In the genomic region with DNA sequence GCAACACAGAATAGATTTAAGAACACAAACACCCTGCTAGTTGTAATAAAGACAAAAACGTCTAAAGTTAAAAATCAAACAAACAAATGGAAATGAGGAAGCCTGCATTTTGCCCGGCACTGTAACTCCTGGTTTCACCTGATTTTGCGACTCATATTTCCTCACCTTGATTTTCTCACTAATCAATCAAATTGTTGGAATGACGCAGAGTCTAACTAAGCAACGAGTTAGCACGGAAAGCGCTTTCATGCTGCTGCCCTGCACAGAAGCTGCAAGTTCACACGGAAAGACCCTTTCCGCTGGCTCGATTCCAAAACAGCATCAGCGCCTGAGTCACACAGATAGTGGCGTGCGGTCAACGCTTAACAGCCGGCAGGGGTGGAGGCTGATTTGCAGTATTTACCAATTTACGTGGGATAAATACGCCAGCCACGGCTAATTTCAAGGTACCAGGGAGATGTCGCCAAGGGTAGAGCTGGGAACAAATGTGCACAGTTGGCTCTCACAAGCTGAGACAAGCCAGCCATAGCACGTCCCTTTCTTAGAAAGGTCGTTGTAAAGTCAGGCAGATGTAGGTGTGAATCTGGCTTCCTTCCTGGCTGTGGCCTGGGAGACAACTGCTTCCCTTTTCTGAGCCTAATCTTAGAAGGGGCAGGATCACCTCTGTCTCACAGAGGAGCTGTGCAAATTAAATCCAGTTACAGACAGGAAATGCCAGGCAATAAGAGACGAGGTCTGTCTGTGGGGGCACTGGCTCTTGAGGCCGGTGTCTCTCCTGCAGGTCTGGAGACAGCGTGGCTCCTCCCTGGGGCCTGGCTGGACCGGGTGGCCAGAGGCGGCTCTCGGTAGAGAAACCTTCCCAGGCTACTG, we compare ENCODE assay signal across 8 cellular contexts.
DNase-seq lines count a peak whose midpoint lies in the region; ATAC-seq lines count a peak whose summit lies in the region.

No MANE protein-coding gene starts in this region.

- no peaks in the 10 kb centered on the region for H3K9me3 Mint-ChIP-seq in T-helper 1 cell treated with Interleukin-12 subunit alpha and Interleukin-12 subunit beta and Interleukin-4 antibody, amounts not matched to agents 30 μg/mL and 1 μg/mL, for 36 hours

- peak overlapping the region; percentile 74 for H3K4me3 Mint-ChIP-seq in T-helper 1 cell treated with Interleukin-12 subunit alpha and Interleukin-12 subunit beta and Interleukin-4 antibody, amounts not matched to agents 30 μg/mL and 1 μg/mL, for 36 hours

- H3K36me3 Mint-ChIP-seq in T-helper 1 cell treated with Interleukin-12 subunit alpha and Interleukin-12 subunit beta and Interleukin-4 antibody, amounts not matched to agents 30 μg/mL and 1 μg/mL, for 36 hours (ENCODE audit: low read depth), result peaks cover 2% of the 10 kb centered on the region

- peaks cover 34% of the 10 kb centered on the region for H3K4me1 Mint-ChIP-seq in T-helper 1 cell treated with Interleukin-12 subunit alpha and Interleukin-12 subunit beta and Interleukin-4 antibody, amounts not matched to agents 30 μg/mL and 1 μg/mL, for 36 hours (ENCODE audit: low read depth)

- DNase-seq in AG20443 (ENCODE audit: low spot score) (peak; percentile 30), HUDEP-2 (lab: John Stamatoyannopoulos, UW; ENCODE audit: unreplicated experiment in 76 of 76) (peak in 75 of 76 experiments; percentile 13 to 91 (median 77)), amniotic epithelial cell (ENCODE audit: low read depth) (peak; percentile 68), kidney tubule cell (ENCODE audit: low spot score) (peak; percentile 82), H7 (no peak)
- peak; percentile 81 for DNase-seq in stimulated activated CD8-positive, alpha-beta memory T cell treated with anti-CD3 and anti-CD28 coated beads, Interleukin-12 subunit alpha, Interleukin-12 subunit beta, amount 100 ng/mL, for 1 hour (ENCODE audit: low read depth)

- H3K27ac Mint-ChIP-seq in T-helper 1 cell treated with Interleukin-12 subunit alpha and Interleukin-12 subunit beta and Interleukin-4 antibody, amounts not matched to agents 30 μg/mL and 1 μg/mL, for 36 hours, result peak overlapping the region; percentile 92

- peaks cover 4% of the 10 kb centered on the region for H3K27me3 Mint-ChIP-seq in T-helper 1 cell treated with Interleukin-12 subunit alpha and Interleukin-12 subunit beta and Interleukin-4 antibody, amounts not matched to agents 30 μg/mL and 1 μg/mL, for 36 hours (ENCODE audit: low read depth)

- peak; percentile 83 for ATAC-seq in GM19395 (IDR thresholded peaks at IDR 0.05; ENCODE audit: unreplicated experiment)

- H3K36me3 ChIP-seq in H7 (replicated peaks; ENCODE audit: control insufficient read depth, insufficient read depth, low read length), result no peaks in the 10 kb centered on the region

- H3K27me3 ChIP-seq in H7 (ENCODE audit: control insufficient read depth, insufficient read depth, low read length), result no peaks in the 10 kb centered on the region

- H3K4me3 ChIP-seq in H7 (ENCODE audit: insufficient read depth, low read depth, low read length), result no peak overlapping the region
